In genomic region chr3:171813278-171813896, GRCh38 we compare ENCODE assay signal across 19 cellular contexts. TPM values are rescaled to one million over a fixed set of nuclear protein-coding genes. Genes with fewer than 3 reads are reported as not detected.
DNase-seq lines count a peak whose midpoint lies in the region; ATAC-seq, FAIRE-seq and TF ChIP-seq lines count a peak whose summit lies in the region.
"Had no signal": no experiment of that assay in that cellular context is flagged by ENCODE, and none has a peak within 500 bp of the region (broad histone marks: within the 10 kb centered on the region; RNA-seq: fewer than 3 reads in every experiment).

No MANE protein-coding gene starts in this region.

- no peak for DNase-seq in A549 (ENCODE audit: low read depth in 1 of 2, low spot score in 1 of 2)
- no peak for DNase-seq in activated naive CD8-positive, alpha-beta T cell treated with anti-CD3 and anti-CD28 coated beads for 36 hours
- DNase-seq in NCI-H345 (lab: John Stamatoyannopoulos, UW): no peak
- DNase-seq in KBM-7: no peak
- no peak for DNase-seq in DMS79 treated with DMSO at 0.1 percent for 48 hours (lab: John Stamatoyannopoulos, UW)
- DNase-seq in RWPE1 (ENCODE audit: low spot score): no peak
- DNase-seq: NCI-H2107, NCI-H69, Peyer's patch had no signal

- H3K4me3 ChIP-seq in A549: no peak overlapping the region
- peak overlapping the region; percentile 6; the same call in 1 of the 2 replicates for H3K4me3 ChIP-seq in GM08714 (ENCODE audit: low read length)
- H3K4me3 ChIP-seq in mucosa of rectum (ENCODE audit: low read length in 2 of 2): no peak overlapping the region
- H3K4me3 ChIP-seq: lung, Peyer's patch had no signal

- peaks cover 1% of the 10 kb centered on the region for H3K9me3 Mint-ChIP-seq in activated naive CD8-positive, alpha-beta T cell treated with anti-CD3 and anti-CD28 coated beads for 36 hours
- H3K9me3 Mint-ChIP-seq: IgD-negative memory B cell had no signal

- H3K4me1 ChIP-seq in A549: peaks cover 40% of the 10 kb centered on the region
- peaks cover 0 to 11% of the 10 kb centered on the region in 2 donors for H3K4me1 ChIP-seq in mucosa of rectum (ENCODE audit: control insufficient read depth in 2 of 2, insufficient read depth in 2 of 2, low read length in 2 of 2)

- no peaks in the 10 kb centered on the region for H3K27me3 ChIP-seq in mucosa of rectum (ENCODE audit: control insufficient read depth in 2 of 2, insufficient read depth in 2 of 2, low read length in 2 of 2)
- H3K27me3 ChIP-seq: Peyer's patch had no signal

- H3K27ac ChIP-seq in A549: peak overlapping the region; percentile 77 to 94
- peak overlapping the region; percentile 20 to 32 for H3K27ac ChIP-seq in mucosa of rectum (ENCODE audit: low read depth in 2 of 2, low read length in 2 of 2)
- H3K27ac ChIP-seq in RWPE1: no peak overlapping the region
- H3K27ac ChIP-seq: Peyer's patch, VCaP had no signal

- in situ Hi-C loops in KBM-7 (cut with MboI; ENCODE audit: low pct_unique_long_range_greater_than_20kb, low sequenced_read_pairs): no loop called here

- TF ChIP-seq CTCF in A549 (IDR thresholded peaks at IDR 0.05) (no peak), RWPE1 (conservative IDR thresholded peaks at IDR 0.05; ENCODE audit: low read depth) (no peak)

- peak overlapping the region; percentile 92; the same call in 2 of the 3 replicates for H3K4me2 ChIP-seq in A549

- peaks cover 16% of the 10 kb centered on the region for H3K4me1 Mint-ChIP-seq in activated naive CD8-positive, alpha-beta T cell treated with anti-CD3 and anti-CD28 coated beads for 36 hours

- no peak for ATAC-seq in A549
- ATAC-seq: esophagus mucosa had no signal

- H3K4me3 Mint-ChIP-seq in activated naive CD8-positive, alpha-beta T cell treated with anti-CD3 and anti-CD28 coated beads for 36 hours: no peak overlapping the region
- H3K4me3 Mint-ChIP-seq: IgD-negative memory B cell had no signal

- no peak for FAIRE-seq in A549 (lab: Jason Lieb, UNC)

- H3K9ac ChIP-seq in mucosa of rectum (ENCODE audit: low read depth in 1 of 2, low read length in 2 of 2): no peak overlapping the region

- TF ChIP-seq EP300 in A549 (IDR thresholded peaks at IDR 0.05): no peak

- no peak for TF ChIP-seq RAD21 in A549 (conservative IDR thresholded peaks at IDR 0.05 in 1 of 2, IDR thresholded peaks at IDR 0.05 in 1 of 2)

- no peaks in the 10 kb centered on the region for H3K36me3 ChIP-seq in mucosa of rectum (ENCODE audit: control insufficient read depth in 2 of 2, insufficient read depth in 2 of 2, low read length in 2 of 2)
- H3K36me3 ChIP-seq: Peyer's patch had no signal

- H3K27ac Mint-ChIP-seq in activated naive CD8-positive, alpha-beta T cell treated with anti-CD3 and anti-CD28 coated beads for 36 hours: peak overlapping the region; percentile 13
- H3K27ac Mint-ChIP-seq: IgD-negative memory B cell had no signal

- no peaks in the 10 kb centered on the region for H3K36me3 Mint-ChIP-seq in activated naive CD8-positive, alpha-beta T cell treated with anti-CD3 and anti-CD28 coated beads for 36 hours
- H3K36me3 Mint-ChIP-seq: IgD-negative memory B cell had no signal

- CTCF ChIA-PET in A549 (lab: Yijun Ruan, JAX) (no interaction called here), RWPE1 (lab: Yijun Ruan, JAX) (no interaction called here)

- POLR2A ChIA-PET in A549 (lab: Yijun Ruan, JAX) (no interaction called here), RWPE1 (lab: Yijun Ruan, JAX; ENCODE audit: low non-redundant PET) (no interaction called here)

- H3K9me3 ChIP-seq in A549: 0 out of 3 replicates have a peak, but pooled peaks cover 3% of the 10 kb centered on the region
- no peaks in the 10 kb centered on the region for H3K9me3 ChIP-seq in mucosa of rectum (ENCODE audit: control insufficient read depth in 2 of 2, low read length in 2 of 2)
- H3K9me3 ChIP-seq: Peyer's patch had no signal

- H3K27me3 Mint-ChIP-seq in activated naive CD8-positive, alpha-beta T cell treated with anti-CD3 and anti-CD28 coated beads for 36 hours: peaks cover 59% of the 10 kb centered on the region

- TF ChIP-seq POLR2A in A549 (IDR thresholded peaks at IDR 0.05; ENCODE audit: low read length): no peak

- 93% methylated on average over 3 of the region's 3 CpGs for WGBS in A549 (ENCODE audit: missing lambda C conversion rate)

TF ChIP-seq in A549, 52 proteins besides CTCF, POLR2A, EP300 and RAD21:
- no peak for TF ChIP-seq HES2 (IDR thresholded peaks at IDR 0.05)
- no peak for TF ChIP-seq ESRRA (IDR thresholded peaks at IDR 0.05; ENCODE audit: borderline replicate concordance, low read length)

RNA-seq across cellular contexts. Expression of gene PLD1, which starts 3.1 kb away (rescaled TPM):
- polyA plus RNA-seq in A549 (2011; rRNA removed) (26.6 and 27.2 TPM in 2 replicates), A549 (2017; fragmentation: RNase III; extraction: RNeasy Plus Mini Kit Qiagen cat#74134 plus additional on column Dnase treatment) (5.2 to 7.3 TPM (median 6.6 TPM) in 3 replicates)
- polyA plus RNA-seq in A549 (2012; cell fraction: cytosol; rRNA removed): 4.6 and 6.0 TPM in 2 replicates
- polyA plus RNA-seq in A549 (2012; cell fraction: nucleus; rRNA removed): 7.7 and 16.9 TPM in 2 replicates
- polyA minus RNA-seq in A549 (2011; rRNA and poly(A)+ RNA removed): 36.8 and 43.7 TPM in 2 replicates
- total RNA-seq in activated naive CD8-positive, alpha-beta T cell treated with anti-CD3 and anti-CD28 coated beads for 36 hours: under 1 TPM; 0.18 to 0.52 TPM
- polyA plus RNA-seq: IgD-negative memory B cell had no signal

RNA-seq across cellular contexts. Expression of gene TMEM212, which starts 29.8 kb away (rescaled TPM):
- polyA plus RNA-seq in A549 (2011; rRNA removed): not detected in 2 replicates
- polyA plus RNA-seq in A549 (2012; cell fraction: cytosol; rRNA removed): not detected in 2 replicates
- polyA plus RNA-seq in A549 (2012; cell fraction: nucleus; rRNA removed): not detected in 2 replicates
- polyA plus RNA-seq in A549 (2017; fragmentation: RNase III; extraction: RNeasy Plus Mini Kit Qiagen cat#74134 plus additional on column Dnase treatment): not detected in 3 replicates
- not detected in 2 replicates for polyA minus RNA-seq in A549 (2011; rRNA and poly(A)+ RNA removed)
- total RNA-seq in activated naive CD8-positive, alpha-beta T cell treated with anti-CD3 and anti-CD28 coated beads for 36 hours: not detected
- total RNA-seq: dermis microvascular lymphatic vessel endothelial cell, esophagus mucosa, glomerular endothelial cell, Peyer's patch, pulmonary artery endothelial cell had no signal
- polyA plus RNA-seq: IgD-negative memory B cell, neural cell had no signal
